Comparison of ENCODE assay signal across 1 cellular context in genomic region chr3:47009225-47010049, GRCh38.
TF ChIP-seq lines count a peak whose summit lies in the region.

No MANE protein-coding gene starts in this region.

TF ChIP-seq in SK-N-SH, 30 proteins besides CTCF, POLR2A, EP300 and RAD21 (continued from another document):
- TF ChIP-seq ZBTB33 (IDR thresholded peaks at IDR 0.05; ENCODE audit: borderline replicate concordance, low read depth), result no peak
- TF ChIP-seq, protein P1, sequence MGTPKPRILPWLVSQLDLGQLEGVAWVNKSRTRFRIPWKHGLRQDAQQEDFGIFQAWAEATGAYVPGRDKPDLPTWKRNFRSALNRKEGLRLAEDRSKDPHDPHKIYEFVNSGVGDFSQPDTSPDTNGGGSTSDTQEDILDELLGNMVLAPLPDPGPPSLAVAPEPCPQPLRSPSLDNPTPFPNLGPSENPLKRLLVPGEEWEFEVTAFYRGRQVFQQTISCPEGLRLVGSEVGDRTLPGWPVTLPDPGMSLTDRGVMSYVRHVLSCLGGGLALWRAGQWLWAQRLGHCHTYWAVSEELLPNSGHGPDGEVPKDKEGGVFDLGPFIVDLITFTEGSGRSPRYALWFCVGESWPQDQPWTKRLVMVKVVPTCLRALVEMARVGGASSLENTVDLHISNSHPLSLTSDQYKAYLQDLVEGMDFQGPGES (IDR thresholded peaks at IDR 0.05; ENCODE audit: low read depth, low read length), result no peak
- no peak for TF ChIP-seq ELF1 (IDR thresholded peaks at IDR 0.05)
- TF ChIP-seq TEAD4 (IDR thresholded peaks at IDR 0.05; ENCODE audit: borderline replicate concordance, insufficient read depth), result no peak
- TF ChIP-seq JUND (IDR thresholded peaks at IDR 0.05), result no peak
- TF ChIP-seq NFIC (IDR thresholded peaks at IDR 0.05; ENCODE audit: borderline replicate concordance), result no peak
- TF ChIP-seq FOXM1 (IDR thresholded peaks at IDR 0.05; ENCODE audit: low read depth), result no peak
- TF ChIP-seq RXRA (IDR thresholded peaks at IDR 0.05; ENCODE audit: borderline replicate concordance, low read depth), result no peak
- TF ChIP-seq, protein P2, sequence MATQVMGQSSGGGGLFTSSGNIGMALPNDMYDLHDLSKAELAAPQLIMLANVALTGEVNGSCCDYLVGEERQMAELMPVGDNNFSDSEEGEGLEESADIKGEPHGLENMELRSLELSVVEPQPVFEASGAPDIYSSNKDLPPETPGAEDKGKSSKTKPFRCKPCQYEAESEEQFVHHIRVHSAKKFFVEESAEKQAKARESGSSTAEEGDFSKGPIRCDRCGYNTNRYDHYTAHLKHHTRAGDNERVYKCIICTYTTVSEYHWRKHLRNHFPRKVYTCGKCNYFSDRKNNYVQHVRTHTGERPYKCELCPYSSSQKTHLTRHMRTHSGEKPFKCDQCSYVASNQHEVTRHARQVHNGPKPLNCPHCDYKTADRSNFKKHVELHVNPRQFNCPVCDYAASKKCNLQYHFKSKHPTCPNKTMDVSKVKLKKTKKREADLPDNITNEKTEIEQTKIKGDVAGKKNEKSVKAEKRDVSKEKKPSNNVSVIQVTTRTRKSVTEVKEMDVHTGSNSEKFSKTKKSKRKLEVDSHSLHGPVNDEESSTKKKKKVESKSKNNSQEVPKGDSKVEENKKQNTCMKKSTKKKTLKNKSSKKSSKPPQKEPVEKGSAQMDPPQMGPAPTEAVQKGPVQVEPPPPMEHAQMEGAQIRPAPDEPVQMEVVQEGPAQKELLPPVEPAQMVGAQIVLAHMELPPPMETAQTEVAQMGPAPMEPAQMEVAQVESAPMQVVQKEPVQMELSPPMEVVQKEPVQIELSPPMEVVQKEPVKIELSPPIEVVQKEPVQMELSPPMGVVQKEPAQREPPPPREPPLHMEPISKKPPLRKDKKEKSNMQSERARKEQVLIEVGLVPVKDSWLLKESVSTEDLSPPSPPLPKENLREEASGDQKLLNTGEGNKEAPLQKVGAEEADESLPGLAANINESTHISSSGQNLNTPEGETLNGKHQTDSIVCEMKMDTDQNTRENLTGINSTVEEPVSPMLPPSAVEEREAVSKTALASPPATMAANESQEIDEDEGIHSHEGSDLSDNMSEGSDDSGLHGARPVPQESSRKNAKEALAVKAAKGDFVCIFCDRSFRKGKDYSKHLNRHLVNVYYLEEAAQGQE (IDR thresholded peaks at IDR 0.05; ENCODE audit: low read depth, low read length), result no peak
- no peak for TF ChIP-seq USF1 (IDR thresholded peaks at IDR 0.05; ENCODE audit: borderline replicate concordance, low read depth)
- peak; percentile 29 for TF ChIP-seq CHD2 (IDR thresholded peaks at IDR 0.05; ENCODE audit: low read length, partially characterized antibody)
- no peak for TF ChIP-seq NRF1 (IDR thresholded peaks at IDR 0.05; ENCODE audit: low read depth, low read length)
- no peak for TF ChIP-seq RCOR1 (IDR thresholded peaks at IDR 0.05; ENCODE audit: low read length)
- no peak for TF ChIP-seq SMC3 (IDR thresholded peaks at IDR 0.05; ENCODE audit: low read depth, low read length)
